1 cellular context compared by ENCODE assay signal in genomic region chr6:149032599-149033405, GRCh38.
TF ChIP-seq lines count a peak whose summit lies in the region.

No MANE protein-coding gene starts in this region.

TF ChIP-seq in GM12878, 131 proteins besides CTCF, POLR2A, EP300 and RAD21 (continued from another document and continues in another):
- TF ChIP-seq REST (IDR thresholded peaks at IDR 0.05; ENCODE audit: low read depth, low read length) (peak; percentile 47; the same call in 1 of the 2 replicates), SMARCA5 (IDR thresholded peaks at IDR 0.05) (peak; percentile 48), POLR2AphosphoS2 (IDR thresholded peaks at IDR 0.05; ENCODE audit: low read depth, low read length) (no peak), SMAD1 (IDR thresholded peaks at IDR 0.05; ENCODE audit: low read depth, partially characterized antibody) (peak; percentile 80), SRF (IDR thresholded peaks at IDR 0.05; ENCODE audit: low read depth in 2 of 2, low read length in 2 of 2) (peak in 1 of 2 experiments; percentile 52; a peak in 1 of 4 replicates), ZNF207 (IDR thresholded peaks at IDR 0.05; ENCODE audit: borderline replicate concordance) (peak; percentile 57; the same call in 1 of the 2 replicates), NFIC (IDR thresholded peaks at IDR 0.05; ENCODE audit: low read depth, low read length) (peak; percentile 98), FOXM1 (IDR thresholded peaks at IDR 0.05; ENCODE audit: low read depth, low read length) (peak; percentile 98), GABPA (IDR thresholded peaks at IDR 0.05; ENCODE audit: low read depth) (peak; percentile 59; the same call in 1 of the 2 replicates), RUNX3 (IDR thresholded peaks at IDR 0.05; ENCODE audit: low read length) (peak; percentile 93), GATAD2B (conservative IDR thresholded peaks at IDR 0.05; ENCODE audit: low read depth) (peak; percentile 61; the same call in 1 of the 2 replicates), CHD1 (IDR thresholded peaks at IDR 0.05; ENCODE audit: low read depth, low read length) (peak; percentile 54; the same call in 1 of the 2 replicates), PAX8 (IDR thresholded peaks at IDR 0.05) (no peak), RCOR1 (conservative IDR thresholded peaks at IDR 0.05; ENCODE audit: low read depth, low read length) (0 out of 2 replicates have a peak, but pooled peaks have one; percentile 39), NR2F1 (conservative IDR thresholded peaks at IDR 0.05) (peak; percentile 97), FOS (IDR thresholded peaks at IDR 0.05; ENCODE audit: borderline replicate concordance, extremely low read depth, insufficient read length) (no peak), ZBTB33 (IDR thresholded peaks at IDR 0.05) (no peak), MXI1 (IDR thresholded peaks at IDR 0.05; ENCODE audit: low read depth, low read length) (peak; percentile 26; the same call in 1 of the 2 replicates), RB1 (IDR thresholded peaks at IDR 0.05; ENCODE audit: borderline replicate concordance) (no peak; the same call in 1 of the 2 replicates), IRF5 (IDR thresholded peaks at IDR 0.05; ENCODE audit: borderline replicate concordance) (no peak), RELB (IDR thresholded peaks at IDR 0.05; ENCODE audit: low read depth) (peak; percentile 85), SREBF2 (IDR thresholded peaks at IDR 0.05; ENCODE audit: low read length) (no peak), E2F8 (IDR thresholded peaks at IDR 0.05; ENCODE audit: low read depth, partially characterized antibody) (no peak), BHLHE40 (IDR thresholded peaks at IDR 0.05; ENCODE audit: borderline replicate concordance in 1 of 2, low read depth in 2 of 2, low read length in 1 of 2) (peak; percentile 82 to 90), KAT2A (conservative IDR thresholded peaks at IDR 0.05; ENCODE audit: control insufficient read depth, low read depth, low read length) (no peak), RAD51 (IDR thresholded peaks at IDR 0.05) (peak; percentile 26; the same call in 1 of the 2 replicates), CBFB (IDR thresholded peaks at IDR 0.05; ENCODE audit: low read depth) (peak; percentile 95), YBX1 (IDR thresholded peaks at IDR 0.05) (no peak), MEF2B (IDR thresholded peaks at IDR 0.05; ENCODE audit: partially characterized antibody, poor library complexity, severe bottlenecking) (peak; percentile 97), LARP7 (IDR thresholded peaks at IDR 0.05) (0 out of 2 replicates have a peak, but pooled peaks have one; percentile 3), E2F4 (IDR thresholded peaks at IDR 0.05; ENCODE audit: low read depth, low read length) (no peak), TAF1 (IDR thresholded peaks at IDR 0.05; ENCODE audit: borderline replicate concordance, low read depth, low read length) (peak; percentile 64; the same call in 1 of the 2 replicates), SUPT20H (IDR thresholded peaks at IDR 0.05; ENCODE audit: borderline replicate concordance, control insufficient read depth, low read depth, low read length) (no peak), ZNF24 (IDR thresholded peaks at IDR 0.05) (0 out of 2 replicates have a peak, but pooled peaks have one; percentile 19), PAX5 (IDR thresholded peaks at IDR 0.05; ENCODE audit: borderline replicate concordance, low read depth, low read length) (peak; percentile 83; the same call in 1 of the 2 replicates), NR2C2 (IDR thresholded peaks at IDR 0.05; ENCODE audit: borderline replicate concordance, control insufficient read depth, insufficient read length, low read depth) (no peak), NRF1 (conservative IDR thresholded peaks at IDR 0.05; ENCODE audit: low read depth, low read length) (no peak), SIX5 (IDR thresholded peaks at IDR 0.05; ENCODE audit: low read depth, low read length, severe bottlenecking) (no peak), SMC3 (IDR thresholded peaks at IDR 0.05; ENCODE audit: borderline replicate concordance, low read length) (peak; percentile 14; the same call in 1 of the 2 replicates), YY1 (IDR thresholded peaks at IDR 0.05; ENCODE audit: low read depth, low read length) (no peak; the same call in 1 of the 2 replicates), ATF7 (IDR thresholded peaks at IDR 0.05; ENCODE audit: low read depth) (peak; percentile 93), IKZF1 (conservative IDR thresholded peaks at IDR 0.05) (peak; percentile 88), NBN (IDR thresholded peaks at IDR 0.05) (peak; percentile 70; the same call in 1 of the 2 replicates), STAT3 (IDR thresholded peaks at IDR 0.05; ENCODE audit: low read depth, low read length) (peak; percentile 97), PKNOX1 (IDR thresholded peaks at IDR 0.05) (peak; percentile 22; the same call in 1 of the 2 replicates), ZBED1 (IDR thresholded peaks at IDR 0.05; ENCODE audit: borderline replicate concordance) (peak; percentile 97), BMI1 (IDR thresholded peaks at IDR 0.05; ENCODE audit: borderline replicate concordance) (0 out of 2 replicates have a peak, but pooled peaks have one; percentile 62), TARDBP (IDR thresholded peaks at IDR 0.05; ENCODE audit: borderline replicate concordance) (peak; percentile 57; the same call in 1 of the 2 replicates), POU2F2 (IDR thresholded peaks at IDR 0.05; ENCODE audit: borderline replicate concordance, low read depth, low read length) (peak; percentile 64; the same call in 2 of the 3 replicates), CEBPB (IDR thresholded peaks at IDR 0.05; ENCODE audit: borderline replicate concordance in 1 of 2, low read depth in 2 of 2, low read length in 2 of 2) (0 out of 4 replicates have a peak, but pooled peaks of 1 of the 2 experiments have one; percentile 72), MYB (IDR thresholded peaks at IDR 0.05; ENCODE audit: borderline replicate concordance, low read depth, low read length) (peak; percentile 58; the same call in 1 of the 2 replicates), SPI1 (IDR thresholded peaks at IDR 0.05; ENCODE audit: borderline replicate concordance, insufficient read depth, low read depth, low read length) (peak; percentile 30; the same call in 1 of the 2 replicates), ETV6 (conservative IDR thresholded peaks at IDR 0.05 in 1 of 2, IDR thresholded peaks at IDR 0.05 in 1 of 2; ENCODE audit: borderline replicate concordance in 1 of 2, low read depth in 1 of 2) (peak in 1 of 2 experiments; percentile 68; a peak in 1 of 4 replicates), EZH2 (IDR thresholded peaks at IDR 0.05; ENCODE audit: borderline replicate concordance, control insufficient read depth, low read depth, low read length) (no peak), MYC (IDR thresholded peaks at IDR 0.05; ENCODE audit: insufficient read depth, insufficient read length, insufficient replicate concordance, low read length, severe bottlenecking) (no peak)
